In genomic region chr5:36740259-36740898, GRCh38 we compare ENCODE assay signal across 12 cellular contexts.
DNase-seq lines count a peak whose midpoint lies in the region; ATAC-seq and TF ChIP-seq lines count a peak whose summit lies in the region.
"Had no signal": no experiment of that assay in that cellular context is flagged by ENCODE, and none has a peak within 500 bp of the region (broad histone marks: within the 10 kb centered on the region; RNA-seq: fewer than 3 reads in every experiment).

No MANE protein-coding gene starts in this region.

- H3K4me3 ChIP-seq in GM23248 (no peak overlapping the region), body of pancreas (no peak overlapping the region), neuronal stem cell (ENCODE audit: low read length in 2 of 2) (no peak overlapping the region), trophoblast cell (ENCODE audit: low read depth, low read length) (no peak overlapping the region)

- H3K18ac ChIP-seq in neuronal stem cell (ENCODE audit: low read length) (no peak overlapping the region), trophoblast cell (ENCODE audit: low read length) (no peak overlapping the region)

- H3K9me3 ChIP-seq in GM23248 (ENCODE audit: low read depth) (no peaks in the 10 kb centered on the region), body of pancreas (no peaks in the 10 kb centered on the region), neuronal stem cell (replicated peaks in 1 of 2; ENCODE audit: control insufficient read depth in 2 of 2, insufficient read depth in 1 of 2, low read depth in 1 of 2, low read length in 2 of 2) (no peaks in the 10 kb centered on the region), trophoblast cell (ENCODE audit: insufficient read depth, low read depth, low read length) (peaks cover 3% of the 10 kb centered on the region)

- H3K79me1 ChIP-seq in neuronal stem cell (ENCODE audit: low read depth, low read length) = no peaks in the 10 kb centered on the region
- peaks cover 7% of the 10 kb centered on the region for H3K79me1 ChIP-seq in trophoblast cell (ENCODE audit: low read length)

- no peak overlapping the region for H2BK12ac ChIP-seq in neuronal stem cell (ENCODE audit: low read length)
- H2BK12ac ChIP-seq in trophoblast cell (ENCODE audit: low read length) = no peak overlapping the region

- H3K36me3 Mint-ChIP-seq in activated naive CD4-positive, alpha-beta T cell treated with anti-CD3 and anti-CD28 coated beads for 36 hours (ENCODE audit: low read depth) = no peaks in the 10 kb centered on the region
- H3K36me3 Mint-ChIP-seq: IgD-negative memory B cell, T-cell had no signal

- no peak overlapping the region for H3K27ac Mint-ChIP-seq in activated naive CD4-positive, alpha-beta T cell treated with anti-CD3 and anti-CD28 coated beads for 36 hours
- H3K27ac Mint-ChIP-seq: HFFc6, IgD-negative memory B cell, T-cell had no signal

- H4K8ac ChIP-seq in neuronal stem cell (ENCODE audit: low read depth, low read length) (no peak overlapping the region), trophoblast cell (ENCODE audit: low read depth, low read length) (no peak overlapping the region)

- peak in 1 of 7 experiments; percentile 4 for TF ChIP-seq CTCF in body of pancreas (IDR thresholded peaks at IDR 0.05)

- no peak overlapping the region for H3K23ac ChIP-seq in neuronal stem cell (ENCODE audit: low read depth, low read length, poor library complexity)
- H3K23ac ChIP-seq in trophoblast cell (ENCODE audit: low read length) = no peak overlapping the region

- WGBS in GM23248 (ENCODE audit: low coverage in 1 of 2, low lambda C conversion rate in 2 of 2, missing lambda C conversion rate in 2 of 2), 2 experiments = 70 to 75% methylated on average over 8 of the region's 8 CpGs
- WGBS in body of pancreas, 2 donors = 40 to 47% methylated on average over 8 of the region's 8 CpGs
- WGBS in neuronal stem cell (ENCODE audit: extremely low coverage in 2 of 2, insufficient read length in 2 of 2, insufficient replicate concordance in 1 of 2), 2 donors = no CpG with 5 or more reads among the region's 8 CpGs
- WGBS in trophoblast cell (ENCODE audit: extremely low coverage, insufficient coverage, insufficient read length) = no CpG with 5 or more reads among the region's 8 CpGs

- TF ChIP-seq POLR2A in body of pancreas (IDR thresholded peaks at IDR 0.05) = peak; percentile 13 to 31 (median 29)

- H3K9ac ChIP-seq in GM23248 (no peak overlapping the region), neuronal stem cell (ENCODE audit: low read depth, low read length, poor library complexity) (no peak overlapping the region), trophoblast cell (ENCODE audit: low read length) (no peak overlapping the region)

- H4K20me1 ChIP-seq in GM23248 (ENCODE audit: insufficient read depth) = no peaks in the 10 kb centered on the region

- H3K4me3 Mint-ChIP-seq in activated naive CD4-positive, alpha-beta T cell treated with anti-CD3 and anti-CD28 coated beads for 36 hours = no peak overlapping the region
- H3K4me3 Mint-ChIP-seq: IgD-negative memory B cell, T-cell had no signal

- H3K27ac ChIP-seq in GM23248 (no peak overlapping the region), body of pancreas (peak overlapping the region; percentile 37 to 82 (median 68)), neuronal stem cell (replicated peaks; ENCODE audit: low read length) (no peak overlapping the region), trophoblast cell (ENCODE audit: low read depth, low read length) (no peak overlapping the region)
- H3K27ac ChIP-seq: foreskin keratinocyte had no signal

- H2AK5ac ChIP-seq in neuronal stem cell (ENCODE audit: low read depth, low read length) (no peak overlapping the region), trophoblast cell (ENCODE audit: low read length) (no peak overlapping the region)

- H3K4me2 ChIP-seq in GM23248 (ENCODE audit: unreplicated experiment) = no peak overlapping the region
- H3K4me2 ChIP-seq in neuronal stem cell (ENCODE audit: insufficient read depth, low read length, poor library complexity, severe bottlenecking) = no peak overlapping the region
- no peak overlapping the region for H3K4me2 ChIP-seq in trophoblast cell (ENCODE audit: low read length)

- no peak overlapping the region for H2BK15ac ChIP-seq in neuronal stem cell (ENCODE audit: low read length)

- in situ Hi-C loops in GM23248 (cut with MboI) = loop anchor here (10.0 kb wide), 1 partner anchor 124 kb away; no protein-coding TSS in a partner anchor

- no peak for DNase-seq in GM23248
- peak; percentile 89 to 97 for DNase-seq in NCI-H524 (lab: John Stamatoyannopoulos, UW)
- peak; percentile 54 to 74 (median 64) for DNase-seq in body of pancreas
- DNase-seq in neuronal stem cell (ENCODE audit: low spot score) = no peak
- DNase-seq in activated naive CD4-positive, alpha-beta T cell treated with anti-CD3 and anti-CD28 coated beads for 36 hours = no peak
- DNase-seq in trophoblast cell = no peak
- DNase-seq in head of caudate nucleus = no peak

- H3F3A ChIP-seq in GM23248 (ENCODE audit: insufficient read depth) = no peaks in the 10 kb centered on the region

- H3K4me1 Mint-ChIP-seq in activated naive CD4-positive, alpha-beta T cell treated with anti-CD3 and anti-CD28 coated beads for 36 hours (ENCODE audit: low read depth) = peaks cover 13% of the 10 kb centered on the region

- intact Hi-C loops in body of pancreas (cut with DNase I) = no loop called here
- intact Hi-C loops in activated naive CD4-positive, alpha-beta T cell treated with anti-CD3 and anti-CD28 coated beads for 36 hours (cut with micrococcal nuclease) = loop anchor here (10.0 kb wide), 1 partner anchor 1454 kb away; no protein-coding TSS in a partner anchor
- intact Hi-C loops in head of caudate nucleus (cut with DNase I) = loop anchor here (5.0 kb wide), 1 partner anchor 137 kb away; the partner anchor contains the start of gene NIPBL

- H3K9me2 ChIP-seq in GM23248 (ENCODE audit: insufficient read depth) = no peaks in the 10 kb centered on the region

- H4K91ac ChIP-seq in neuronal stem cell (ENCODE audit: low read depth, low read length, poor library complexity) = no peak overlapping the region
- no peak overlapping the region for H4K91ac ChIP-seq in trophoblast cell (ENCODE audit: low read depth, low read length)

- H3K4ac ChIP-seq in neuronal stem cell (ENCODE audit: low read length) = no peak overlapping the region
- H3K4ac ChIP-seq in trophoblast cell (ENCODE audit: low read depth, low read length) = no peak overlapping the region

- H3K36me3 ChIP-seq in GM23248 (ENCODE audit: low read depth) (no peaks in the 10 kb centered on the region), body of pancreas (replicated peaks in 1 of 2; ENCODE audit: insufficient read depth in 1 of 2, low read depth in 2 of 2) (no peaks in the 10 kb centered on the region), neuronal stem cell (replicated peaks in 1 of 2; ENCODE audit: control insufficient read depth in 2 of 2, insufficient read depth in 2 of 2, low read length in 2 of 2) (no peaks in the 10 kb centered on the region), trophoblast cell (ENCODE audit: control insufficient read depth in 1 of 2, insufficient read depth in 2 of 2, low read length in 2 of 2) (no peaks in the 10 kb centered on the region)

- ATAC-seq in body of pancreas (peak; percentile 55), HG02970 (IDR thresholded peaks at IDR 0.05; ENCODE audit: low FRiP score, unreplicated experiment) (no peak)

- H3K27me3 ChIP-seq in GM23248 (replicated peaks; ENCODE audit: insufficient read depth) (peaks cover 3% of the 10 kb centered on the region; the same call in 1 of the 2 replicates), body of pancreas (peaks cover 0 to 3% of the 10 kb centered on the region in 2 donors), neuronal stem cell (ENCODE audit: control insufficient read depth in 3 of 3, insufficient read depth in 3 of 3, low read depth in 1 of 3, low read length in 3 of 3) (peaks cover 0 to 40% (median 13%) of the 10 kb centered on the region in 3 experiments), trophoblast cell (ENCODE audit: insufficient read depth, low read length) (no peaks in the 10 kb centered on the region)
- H3K27me3 ChIP-seq: foreskin keratinocyte had no signal

- peaks cover 23% of the 10 kb centered on the region for H3K27me3 Mint-ChIP-seq in activated naive CD4-positive, alpha-beta T cell treated with anti-CD3 and anti-CD28 coated beads for 36 hours (ENCODE audit: low read depth)

- H3K14ac ChIP-seq in neuronal stem cell (ENCODE audit: low read length) = no peak overlapping the region
- H3K14ac ChIP-seq in trophoblast cell (ENCODE audit: low read length) = no peak overlapping the region

- CTCF ChIA-PET in activated naive CD4-positive, alpha-beta T cell treated with anti-CD3 and anti-CD28 coated beads for 36 hours (lab: Charles Lee) = interaction anchor here (0.9 to 4.9 kb wide), 17 partner anchors 10 to 267 kb away, joined by 3 to 32 read pairs (median 4); partner anchors contain the start of gene NIPBL

- peak overlapping the region; percentile 86 for H2AFZ ChIP-seq in GM23248
- H2AFZ ChIP-seq in neuronal stem cell (ENCODE audit: low read length) = peak overlapping the region; percentile 62
- no peak overlapping the region for H2AFZ ChIP-seq in trophoblast cell (ENCODE audit: insufficient read depth, low read length, poor library complexity)

- H2BK5ac ChIP-seq in neuronal stem cell (ENCODE audit: low read length) = no peak overlapping the region
- no peak overlapping the region for H2BK5ac ChIP-seq in trophoblast cell (ENCODE audit: low read depth, low read length, poor library complexity)

- no peaks in the 10 kb centered on the region for H3K79me2 ChIP-seq in GM23248 (ENCODE audit: insufficient read depth)
- no peaks in the 10 kb centered on the region for H3K79me2 ChIP-seq in trophoblast cell (ENCODE audit: control insufficient read depth, insufficient read depth, low read length, poor library complexity)

- H4K12ac ChIP-seq in trophoblast cell (ENCODE audit: low read depth, low read length) = no peak overlapping the region

- H3K9me3 Mint-ChIP-seq in activated naive CD4-positive, alpha-beta T cell treated with anti-CD3 and anti-CD28 coated beads for 36 hours = no peaks in the 10 kb centered on the region
- H3K9me3 Mint-ChIP-seq: HFFc6, IgD-negative memory B cell, T-cell had no signal

- H3K4me1 ChIP-seq in GM23248 (ENCODE audit: insufficient read depth) (0 out of 2 replicates have a peak, but pooled peaks cover 7% of the 10 kb centered on the region), body of pancreas (peaks cover 56% of the 10 kb centered on the region), neuronal stem cell (ENCODE audit: control insufficient read depth in 2 of 2, insufficient read depth in 1 of 2, low read depth in 1 of 2, low read length in 2 of 2) (peaks cover 2 to 7% of the 10 kb centered on the region in 2 donors), trophoblast cell (ENCODE audit: control insufficient read depth in 1 of 2, insufficient read depth in 2 of 2, low read length in 2 of 2) (peaks cover under 1 to 8% of the 10 kb centered on the region in 2 experiments)
- H3K4me1 ChIP-seq: foreskin keratinocyte had no signal

- no peak overlapping the region for H2BK120ac ChIP-seq in neuronal stem cell (ENCODE audit: low read depth, low read length)
- no peak overlapping the region for H2BK120ac ChIP-seq in trophoblast cell (ENCODE audit: insufficient read depth, low read length, poor library complexity)

Comparison
In these comparisons a context has a peak if more than half of its experiments do, and no peak if none do; other contexts are left out.
1. DNase-seq: peak in NCI-H524 (2 of 2) and body of pancreas (4 of 4); none in GM23248 (single experiment), neuronal stem cell (single experiment), activated naive CD4-positive, alpha-beta T cell treated with anti-CD3 and anti-CD28 coated beads for 36 hours (single experiment), trophoblast cell (0 of 2) and head of caudate nucleus (0 of 42).
2. H3K27ac ChIP-seq: peak in body of pancreas (4 of 4); none in GM23248 (single experiment), neuronal stem cell (single experiment) and trophoblast cell (single experiment).